Comparison of ENCODE assay signal across 26 cellular contexts in genomic region chr11:35402751-35403454, GRCh38. TPM values are rescaled to one million over a fixed set of nuclear protein-coding genes. Genes with fewer than 3 reads are reported as not detected.
"Had no signal": no experiment of that assay in that cellular context is flagged by ENCODE, and none has a peak within 500 bp of the region (broad histone marks: within the 10 kb centered on the region; RNA-seq: fewer than 3 reads in every experiment).

No MANE protein-coding gene starts in this region.

- H3K4me3 ChIP-seq: left ventricle myocardium inferior, lung, skin epidermis, thyroid gland, upper lobe of right lung had no signal

- H3K27ac ChIP-seq: left ventricle myocardium inferior, skin epidermis had no signal

- H3K27me3 ChIP-seq: thyroid gland had no signal

- DNase-seq: activated CD4-positive, alpha-beta memory T cell treated with anti-CD3 and anti-CD28 coated beads, Interleukin-2, amount 10 ng/mL, durations not matched to agents 7 days and 5 days; activated CD4-positive, alpha-beta T cell treated with anti-CD3 and anti-CD28 coated beads for 1 hour; activated CD4-positive, alpha-beta T cell treated with anti-CD3 and anti-CD28 coated beads, Interleukin-2, amount 10 ng/mL, durations not matched to agents 7 days and 5 days; activated gamma-delta T cell treated with Interleukin-2 at 50 U/mL for 16 hours; activated naive CD4-positive, alpha-beta T cell treated with anti-CD3 and anti-CD28 coated beads, Interleukin-2, amount 50 U/mL, for 16 hours; activated T-cell treated with anti-CD3 and anti-CD28 coated beads, Interleukin-2, amount 50 U/mL, for 4 hours; amniotic stem cell; central memory CD4-positive, alpha-beta T cell; foreskin fibroblast; left ventricle myocardium inferior; stimulated activated CD4-positive, alpha-beta T cell treated with anti-CD3 and anti-CD28 coated beads, Interleukin-12 subunit alpha, Interleukin-12 subunit beta, amount 100 ng/mL, for 4 hours; stimulated activated CD4-positive, alpha-beta T cell treated with anti-CD3 and anti-CD28 coated beads, Interleukin-4, amount 100 ng/mL, for 1 hour; T-helper 17 cell; T1000; thyroid gland; upper lobe of right lung had no signal

- H3K9me3 ChIP-seq: left ventricle myocardium inferior, thyroid gland, upper lobe of right lung had no signal

- FAIRE-seq: astrocyte, islet of Langerhans had no signal

- ATAC-seq: activated T-cell treated with anti-CD3 and anti-CD28 coated beads, Interleukin-2, amount 50 U/mL, for 4 hours; activated T-helper 17 cell treated with anti-CD3 and anti-CD28 coated beads, Interleukin-2, amount 50 U/mL, for 72 hours; esophagus mucosa; sciatic nerve; stimulated activated effector memory CD8-positive, alpha-beta T cell treated with anti-CD3 and anti-CD28 coated beads, Interleukin-12 subunit alpha, Interleukin-12 subunit beta, amount 100 ng/mL, for 72 hours; T-helper 17 cell; WTC11 had no signal

- H3K4me1 ChIP-seq: left ventricle myocardium inferior, upper lobe of right lung had no signal

- H3K36me3 ChIP-seq: left ventricle myocardium inferior, thyroid gland, upper lobe of right lung had no signal

RNA-seq across cellular contexts. Expression of gene SLC1A2, which starts 16.5 kb away (rescaled TPM):
- total RNA-seq: activated CD4-positive, alpha-beta memory T cell treated with anti-CD3 and anti-CD28 coated beads, Interleukin-2, amount 10 ng/mL, durations not matched to agents 7 days and 5 days; activated CD4-positive, alpha-beta T cell treated with anti-CD3 and anti-CD28 coated beads, Interleukin-2, amount 10 ng/mL, durations not matched to agents 7 days and 5 days; activated T-helper 17 cell treated with anti-CD3 and anti-CD28 coated beads, Interleukin-2, amount 50 U/mL, for 72 hours; esophagus mucosa; glomerular endothelial cell had no signal
